In the genomic region with DNA sequence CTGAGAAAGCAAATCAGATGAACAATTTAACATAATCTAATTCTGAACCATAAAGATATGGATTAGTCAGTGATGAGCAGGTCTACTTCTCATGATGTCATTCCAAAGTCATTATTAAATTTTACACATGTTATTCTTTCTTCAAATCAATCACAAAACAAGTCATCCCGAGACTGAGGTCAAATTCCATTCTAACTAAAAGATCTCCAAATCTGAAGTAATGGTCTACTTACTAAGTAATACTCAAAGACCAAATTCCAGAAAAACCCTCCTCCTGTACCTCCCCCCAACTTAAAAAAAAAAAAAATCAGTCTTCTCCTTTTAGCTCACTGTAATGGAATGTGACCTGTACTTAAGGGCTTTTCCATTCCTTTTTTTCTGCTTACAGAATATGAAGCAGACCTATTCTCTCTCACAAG, we compare ENCODE assay signal across 12 cellular contexts. TPM values are rescaled to one million over a fixed set of nuclear protein-coding genes. Genes with fewer than 3 reads are reported as not detected.
A peak's percentile ranks its signal among the peaks of the same experiment; 100 is the strongest.
DNase-seq lines count a peak whose midpoint lies in the region; ATAC-seq lines count a peak whose summit lies in the region.
"Had no signal": no experiment of that assay in that cellular context is flagged by ENCODE, and none has a peak within 500 bp of the region (broad histone marks: within the 10 kb centered on the region; RNA-seq: fewer than 3 reads in every experiment).

No MANE protein-coding gene starts in this region.

- H3K27me3 ChIP-seq in HUES48 (ENCODE audit: control insufficient read depth, insufficient read depth, low read length): no peaks in the 10 kb centered on the region
- H3K27me3 ChIP-seq: adrenal gland had no signal

- WGBS in mesodermal cell (ENCODE audit: insufficient coverage in 2 of 2), 2 experiments: 86% methylated on average over 1 of the region's 1 CpG

- peak overlapping the region; percentile 46 for H3K27ac ChIP-seq in HUES48 (ENCODE audit: low read depth, low read length)
- H3K27ac ChIP-seq in mesodermal cell (ENCODE audit: low read depth, low read length, severe bottlenecking): peak overlapping the region; percentile 73
- H3K27ac ChIP-seq: adrenal gland had no signal

- in situ Hi-C loops in ACHN (cut with HindIII; ENCODE audit: low pct_ligation_motif_present, low pct_unique_long_range_greater_than_20kb, low sequenced_read_pairs): no loop called here

- intact Hi-C loops in posterior cingulate gyrus (cut with DNase I): no loop called here

- DNase-seq in ACHN: peak; percentile 86
- DNase-seq in cerebellar cortex (ENCODE audit: low spot score): peak; percentile 70
- DNase-seq in NCI-H146 (lab: John Stamatoyannopoulos, UW): no peak
- DNase-seq in NCI-H446 treated with DMSO at 0.1 percent for 48 hours (lab: John Stamatoyannopoulos, UW): no peak
- DNase-seq in posterior cingulate gyrus: no peak
- DNase-seq: adrenal gland; CD4-positive, CD25-positive, alpha-beta regulatory T cell; naive B cell; NCI-H1417 had no signal

- H3K4me3 ChIP-seq in HUES48 (ENCODE audit: low read depth, low read length) (peak overlapping the region; percentile 33; the same call in 1 of the 2 replicates), mesodermal cell (ENCODE audit: extremely low read depth, insufficient read depth, low read length, poor library complexity, severe bottlenecking) (no peak overlapping the region)
- H3K4me3 ChIP-seq: adrenal gland had no signal

- no peak overlapping the region for H3K9ac ChIP-seq in HUES48 (ENCODE audit: low read depth, low read length)

- H3K9me3 ChIP-seq in HUES48 (ENCODE audit: control insufficient read depth, insufficient read depth, low read length): no peaks in the 10 kb centered on the region
- no peaks in the 10 kb centered on the region for H3K9me3 ChIP-seq in mesodermal cell (ENCODE audit: control insufficient read depth, low read length)
- H3K9me3 ChIP-seq: adrenal gland had no signal

- ATAC-seq in HG02852 (IDR thresholded peaks at IDR 0.05; ENCODE audit: unreplicated experiment): no peak

- H3K36me3 ChIP-seq in HUES48 (ENCODE audit: control insufficient read depth, insufficient read depth, low read length): peaks cover 18% of the 10 kb centered on the region
- peaks cover 20% of the 10 kb centered on the region for H3K36me3 ChIP-seq in mesodermal cell (ENCODE audit: control insufficient read depth, insufficient read depth, low read length)

- H3K4me1 ChIP-seq in HUES48 (ENCODE audit: control insufficient read depth, insufficient read depth, low read length) (peaks cover 47% of the 10 kb centered on the region; the same call in 1 of the 2 replicates), mesodermal cell (ENCODE audit: control insufficient read depth, insufficient read depth, low read length, poor library complexity, severe bottlenecking) (peaks cover 44% of the 10 kb centered on the region)

RNA-seq across cellular contexts. Expression of gene PFDN1, which starts 4.7 kb away (rescaled TPM):
- polyA plus RNA-seq in mesodermal cell (2013, experiment 1 of 2): 116 TPM
- 109 TPM for polyA plus RNA-seq in mesodermal cell (2013, experiment 2 of 2)

RNA-seq across cellular contexts. Expression of gene HBEGF, which starts 48.2 kb away (rescaled TPM):
- polyA plus RNA-seq in mesodermal cell (2013, experiment 1 of 2): 17.1 TPM
- polyA plus RNA-seq in mesodermal cell (2013, experiment 2 of 2): 13.9 TPM
- polyA plus RNA-seq: CD4-positive, CD25-positive, alpha-beta regulatory T cell had no signal

Comparison
In these comparisons a context has a peak if more than half of its experiments do, and no peak if none do; other contexts are left out.
1. DNase-seq: peak in ACHN (single experiment) and cerebellar cortex (single experiment); none in NCI-H146 (single experiment), NCI-H446 treated with DMSO at 0.1 percent for 48 hours (single experiment) and posterior cingulate gyrus (0 of 10).